1 cellular context compared by ENCODE assay signal in the genomic region with DNA sequence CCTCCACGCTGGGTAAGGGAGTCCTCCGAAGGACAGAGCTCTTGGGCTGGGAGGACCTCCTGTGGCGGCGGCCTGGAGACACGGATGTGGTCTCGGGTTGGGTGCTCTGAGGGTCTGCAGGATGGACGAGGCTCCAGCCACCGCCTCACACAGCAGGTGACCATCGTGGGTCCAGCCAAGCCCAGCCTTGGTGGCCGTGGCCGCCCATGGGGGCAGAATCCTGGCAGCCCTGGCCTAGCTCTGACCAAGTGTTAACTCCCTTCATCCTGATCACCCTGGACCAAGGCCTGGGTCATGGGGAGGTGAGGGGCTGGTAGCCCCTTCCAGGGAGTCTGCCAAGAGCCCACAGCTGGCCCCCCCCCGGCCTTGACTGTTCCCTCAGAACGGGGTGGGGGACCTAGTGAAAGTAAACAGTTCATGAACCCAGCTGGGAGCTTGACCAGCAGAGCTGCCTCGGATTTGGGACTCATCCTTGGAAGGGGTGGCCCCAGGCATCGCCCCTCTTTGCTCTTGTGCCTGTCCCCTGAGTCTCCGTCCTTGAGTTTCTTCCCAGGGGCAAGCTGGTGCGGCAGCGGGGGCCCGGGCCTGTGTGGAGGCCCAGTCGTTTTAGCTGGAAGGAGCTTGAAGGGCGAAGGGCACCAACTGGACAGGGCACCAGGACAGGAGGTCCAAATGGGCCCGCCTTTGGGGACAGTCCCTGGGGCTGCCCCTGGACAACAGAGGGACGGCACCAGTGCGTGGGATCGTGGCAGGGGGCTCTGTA.
TF ChIP-seq lines count a peak whose summit lies in the region.

No MANE protein-coding gene starts in this region.

TF ChIP-seq in GM23338, 12 proteins besides CTCF, POLR2A, EP300 and RAD21 (continued from another document):
- TF ChIP-seq, protein P1, sequence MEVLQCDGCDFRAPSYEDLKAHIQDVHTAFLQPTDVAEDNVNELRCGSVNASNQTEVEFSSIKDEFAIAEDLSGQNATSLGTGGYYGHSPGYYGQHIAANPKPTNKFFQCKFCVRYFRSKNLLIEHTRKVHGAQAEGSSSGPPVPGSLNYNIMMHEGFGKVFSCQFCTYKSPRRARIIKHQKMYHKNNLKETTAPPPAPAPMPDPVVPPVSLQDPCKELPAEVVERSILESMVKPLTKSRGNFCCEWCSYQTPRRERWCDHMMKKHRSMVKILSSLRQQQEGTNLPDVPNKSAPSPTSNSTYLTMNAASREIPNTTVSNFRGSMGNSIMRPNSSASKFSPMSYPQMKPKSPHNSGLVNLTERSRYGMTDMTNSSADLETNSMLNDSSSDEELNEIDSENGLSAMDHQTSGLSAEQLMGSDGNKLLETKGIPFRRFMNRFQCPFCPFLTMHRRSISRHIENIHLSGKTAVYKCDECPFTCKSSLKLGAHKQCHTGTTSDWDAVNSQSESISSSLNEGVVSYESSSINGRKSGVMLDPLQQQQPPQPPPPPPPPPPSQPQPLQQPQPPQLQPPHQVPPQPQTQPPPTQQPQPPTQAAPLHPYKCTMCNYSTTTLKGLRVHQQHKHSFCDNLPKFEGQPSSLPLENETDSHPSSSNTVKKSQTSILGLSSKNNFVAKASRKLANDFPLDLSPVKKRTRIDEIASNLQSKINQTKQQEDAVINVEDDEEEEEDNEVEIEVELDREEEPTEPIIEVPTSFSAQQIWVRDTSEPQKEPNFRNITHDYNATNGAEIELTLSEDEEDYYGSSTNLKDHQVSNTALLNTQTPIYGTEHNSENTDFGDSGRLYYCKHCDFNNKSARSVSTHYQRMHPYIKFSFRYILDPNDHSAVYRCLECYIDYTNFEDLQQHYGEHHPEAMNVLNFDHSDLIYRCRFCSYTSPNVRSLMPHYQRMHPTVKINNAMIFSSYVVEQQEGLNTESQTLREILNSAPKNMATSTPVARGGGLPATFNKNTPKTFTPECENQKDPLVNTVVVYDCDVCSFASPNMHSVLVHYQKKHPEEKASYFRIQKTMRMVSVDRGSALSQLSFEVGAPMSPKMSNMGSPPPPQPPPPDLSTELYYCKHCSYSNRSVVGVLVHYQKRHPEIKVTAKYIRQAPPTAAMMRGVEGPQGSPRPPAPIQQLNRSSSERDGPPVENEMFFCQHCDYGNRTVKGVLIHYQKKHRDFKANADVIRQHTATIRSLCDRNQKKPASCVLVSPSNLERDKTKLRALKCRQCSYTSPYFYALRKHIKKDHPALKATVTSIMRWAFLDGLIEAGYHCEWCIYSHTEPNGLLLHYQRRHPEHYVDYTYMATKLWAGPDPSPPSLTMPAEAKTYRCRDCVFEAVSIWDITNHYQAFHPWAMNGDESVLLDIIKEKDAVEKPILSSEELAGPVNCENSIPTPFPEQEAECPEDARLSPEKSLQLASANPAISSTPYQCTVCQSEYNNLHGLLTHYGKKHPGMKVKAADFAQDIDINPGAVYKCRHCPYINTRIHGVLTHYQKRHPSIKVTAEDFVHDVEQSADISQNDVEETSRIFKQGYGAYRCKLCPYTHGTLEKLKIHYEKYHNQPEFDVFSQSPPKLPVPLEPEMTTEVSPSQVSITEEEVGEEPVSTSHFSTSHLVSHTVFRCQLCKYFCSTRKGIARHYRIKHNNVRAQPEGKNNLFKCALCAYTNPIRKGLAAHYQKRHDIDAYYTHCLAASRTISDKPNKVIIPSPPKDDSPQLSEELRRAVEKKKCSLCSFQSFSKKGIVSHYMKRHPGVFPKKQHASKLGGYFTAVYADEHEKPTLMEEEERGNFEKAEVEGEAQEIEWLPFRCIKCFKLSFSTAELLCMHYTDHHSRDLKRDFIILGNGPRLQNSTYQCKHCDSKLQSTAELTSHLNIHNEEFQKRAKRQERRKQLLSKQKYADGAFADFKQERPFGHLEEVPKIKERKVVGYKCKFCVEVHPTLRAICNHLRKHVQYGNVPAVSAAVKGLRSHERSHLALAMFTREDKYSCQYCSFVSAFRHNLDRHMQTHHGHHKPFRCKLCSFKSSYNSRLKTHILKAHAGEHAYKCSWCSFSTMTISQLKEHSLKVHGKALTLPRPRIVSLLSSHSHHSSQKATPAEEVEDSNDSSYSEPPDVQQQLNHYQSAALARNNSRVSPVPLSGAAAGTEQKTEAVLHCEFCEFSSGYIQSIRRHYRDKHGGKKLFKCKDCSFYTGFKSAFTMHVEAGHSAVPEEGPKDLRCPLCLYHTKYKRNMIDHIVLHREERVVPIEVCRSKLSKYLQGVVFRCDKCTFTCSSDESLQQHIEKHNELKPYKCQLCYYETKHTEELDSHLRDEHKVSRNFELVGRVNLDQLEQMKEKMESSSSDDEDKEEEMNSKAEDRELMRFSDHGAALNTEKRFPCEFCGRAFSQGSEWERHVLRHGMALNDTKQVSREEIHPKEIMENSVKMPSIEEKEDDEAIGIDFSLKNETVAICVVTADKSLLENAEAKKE (CRISPR knock-in tag; IDR thresholded peaks at IDR 0.05): no peak
